ENCODE assay signal across 17 cellular contexts in genomic region chr1:172941945-172942344, GRCh38.
DNase-seq lines count a peak whose midpoint lies in the region; ATAC-seq and TF ChIP-seq lines count a peak whose summit lies in the region.
"Had no signal": no experiment of that assay in that cellular context is flagged by ENCODE, and none has a peak within 500 bp of the region (broad histone marks: within the 10 kb centered on the region; RNA-seq: fewer than 3 reads in every experiment).

No MANE protein-coding gene starts in this region.

- H3K36me3 ChIP-seq in IMR-90 (ENCODE audit: control insufficient read depth, insufficient read depth, low read length) = no peaks in the 10 kb centered on the region
- H3K36me3 ChIP-seq in SK-N-SH (replicated peaks in 1 of 2; ENCODE audit: control insufficient read depth in 1 of 2, insufficient read depth in 2 of 2, low read length in 1 of 2) = no peaks in the 10 kb centered on the region
- H3K36me3 ChIP-seq in upper lobe of right lung = no peaks in the 10 kb centered on the region
- no peaks in the 10 kb centered on the region for H3K36me3 ChIP-seq in heart right ventricle

- peaks cover 22% of the 10 kb centered on the region for H3K9me1 ChIP-seq in IMR-90 (ENCODE audit: insufficient read depth, low read length)

- H2BK15ac ChIP-seq in IMR-90 (ENCODE audit: low read depth, low read length) = peak overlapping the region; percentile 92; the same call in 2 of the 3 replicates

- no peak overlapping the region for H3K4me2 ChIP-seq in IMR-90 (ENCODE audit: low read depth, low read length)
- H3K4me2 ChIP-seq in SK-N-SH = no peak overlapping the region
- H3K4me2 ChIP-seq: A549, GM23338 had no signal

- TF ChIP-seq EP300 in SK-N-SH (IDR thresholded peaks at IDR 0.05; ENCODE audit: borderline replicate concordance in 1 of 2, low read depth in 1 of 2, low read length in 1 of 2) = peak in 1 of 2 experiments; percentile 86; a peak in 1 of 4 replicates

- no peaks in the 10 kb centered on the region for H3K9me3 ChIP-seq in IMR-90 (ENCODE audit: control insufficient read depth, insufficient read depth, low read length)
- no peaks in the 10 kb centered on the region for H3K9me3 ChIP-seq in SK-N-SH
- no peaks in the 10 kb centered on the region for H3K9me3 ChIP-seq in upper lobe of right lung
- no peaks in the 10 kb centered on the region for H3K9me3 ChIP-seq in heart right ventricle
- H3K9me3 ChIP-seq: A549, Caco-2 had no signal

- no peak overlapping the region for H2AK9ac ChIP-seq in IMR-90 (replicated peaks; ENCODE audit: low read depth, low read length, poor library complexity)

- H4K91ac ChIP-seq in IMR-90 (ENCODE audit: insufficient read depth, low read depth, low read length) = peak overlapping the region; percentile 100

- TF ChIP-seq RAD21 in IMR-90 (IDR thresholded peaks at IDR 0.05; ENCODE audit: low read length) (no peak), SK-N-SH (IDR thresholded peaks at IDR 0.05; ENCODE audit: low read length) (no peak)

- WGBS in IMR-90 (ENCODE audit: extremely low coverage in 2 of 2, insufficient read length in 1 of 2), 2 experiments = no CpG with 5 or more reads among the region's 2 CpGs
- 26% methylated on average over 2 of the region's 2 CpGs for WGBS in SK-N-SH (ENCODE audit: low lambda C conversion rate)
- WGBS in heart right ventricle, 2 donors = 53 to 66% methylated on average over 2 of the region's 2 CpGs

- H2BK5ac ChIP-seq in IMR-90 (ENCODE audit: low read depth, low read length, poor library complexity, severe bottlenecking) = peak overlapping the region; percentile 94

- no TSS peak for BruUV-seq in IMR-90 (replicated peaks; lab: Mats Ljungman, UMichigan)

- in situ Hi-C loops in IMR-90 (cut with MboI; ENCODE audit: low sequenced_read_pairs) = no loop called here

- peak; percentile 69 for DNase-seq in EL
- DNase-seq in IMR-90 = peak; percentile 41
- DNase-seq in SK-N-SH = no peak
- no peak for DNase-seq in upper lobe of right lung
- DNase-seq in nephron progenitor cell = no peak
- no peak for DNase-seq in heart right ventricle
- DNase-seq: Caco-2; CD8-positive, alpha-beta memory T cell; DND-41; H7 had no signal

- intact Hi-C loops in IMR-90 (cut with micrococcal nuclease) = no loop called here
- intact Hi-C loops in upper lobe of right lung (cut with DNase I) = no loop called here
- intact Hi-C loops in heart right ventricle (cut with DNase I) = loop anchor here in 1 of 10 donors (5.0 kb wide), 1 partner anchor 110 kb away; the partner anchor contains the start of gene TNFSF18

- H3K14ac ChIP-seq in IMR-90 (replicated peaks; ENCODE audit: low read depth, low read length) = peak overlapping the region; percentile 87; the same call in 1 of the 2 replicates

- no peak overlapping the region for H3K4me3 ChIP-seq in IMR-90 (ENCODE audit: insufficient read depth, low read depth, low read length)
- H3K4me3 ChIP-seq in SK-N-SH (ENCODE audit: low read depth in 2 of 2, low read length in 1 of 2) = no peak overlapping the region
- no peak overlapping the region for H3K4me3 ChIP-seq in upper lobe of right lung
- no peak overlapping the region for H3K4me3 ChIP-seq in heart right ventricle
- H3K4me3 ChIP-seq: A549, GM12878, GM23338, K562 had no signal

- no peaks in the 10 kb centered on the region for H3F3A ChIP-seq in SK-N-SH (replicated peaks; ENCODE audit: insufficient read depth)

- H3K27ac ChIP-seq in IMR-90 (ENCODE audit: insufficient read depth, low read length) (no peak overlapping the region), SK-N-SH (ENCODE audit: low read depth in 2 of 2, low read length in 1 of 2) (peak overlapping the region in 1 of 2 experiments; percentile 68; a peak in 1 of 4 replicates), upper lobe of right lung (no peak overlapping the region), heart right ventricle (no peak overlapping the region)
- H3K27ac ChIP-seq: A549, HL-60 had no signal

- no peaks in the 10 kb centered on the region for H3K79me2 ChIP-seq in SK-N-SH (ENCODE audit: insufficient read depth)

- peak overlapping the region; percentile 91; the same call in 1 of the 2 replicates for H3K56ac ChIP-seq in IMR-90 (ENCODE audit: extremely low read depth, insufficient read depth, low read length)

- H3K4me1 Mint-ChIP-seq in nephron progenitor cell = no peaks in the 10 kb centered on the region
- H3K4me1 Mint-ChIP-seq: GM23338 had no signal

- H4K5ac ChIP-seq in IMR-90 (ENCODE audit: low read depth, low read length) = peak overlapping the region; percentile 98; the same call in 1 of the 2 replicates

- peak overlapping the region; percentile 100 for H3K4ac ChIP-seq in IMR-90 (ENCODE audit: low read depth, low read length)

- H3K4me3 Mint-ChIP-seq in nephron progenitor cell = no peak overlapping the region
- H3K4me3 Mint-ChIP-seq: CD14-positive monocyte; CD8-positive, alpha-beta memory T cell; GM23338 had no signal

- peak overlapping the region; percentile 58 to 99 for H4K8ac ChIP-seq in IMR-90 (ENCODE audit: low read depth in 2 of 2, low read length in 2 of 2)

- no peak overlapping the region for H2AK5ac ChIP-seq in IMR-90 (ENCODE audit: low read depth, low read length)

- no peak overlapping the region for H3K27ac Mint-ChIP-seq in nephron progenitor cell
- H3K27ac Mint-ChIP-seq: CD14-positive monocyte, GM23338 had no signal

- no peaks in the 10 kb centered on the region for H3K36me3 Mint-ChIP-seq in nephron progenitor cell (ENCODE audit: low read depth)
- H3K36me3 Mint-ChIP-seq: CD14-positive monocyte; CD8-positive, alpha-beta memory T cell had no signal

- dilution Hi-C loops in IMR-90 (cut with HindIII; ENCODE audit: low sequenced_read_pairs, unreplicated experiment) = no loop called here

- H3K27me3 ChIP-seq in IMR-90 (ENCODE audit: control insufficient read depth, insufficient read depth, low read length) (no peaks in the 10 kb centered on the region), SK-N-SH (ENCODE audit: insufficient read depth) (no peaks in the 10 kb centered on the region), upper lobe of right lung (no peaks in the 10 kb centered on the region), heart right ventricle (no peaks in the 10 kb centered on the region)

- H3K9me3 Mint-ChIP-seq in nephron progenitor cell = no peaks in the 10 kb centered on the region
- H3K9me3 Mint-ChIP-seq: CD8-positive, alpha-beta memory T cell; GM23338 had no signal

- H2BK120ac ChIP-seq in IMR-90 (ENCODE audit: low read depth, low read length) = peak overlapping the region; percentile 100

- H3K27me3 Mint-ChIP-seq in nephron progenitor cell (ENCODE audit: low read depth, poor library complexity) = peaks cover 8% of the 10 kb centered on the region
- H3K27me3 Mint-ChIP-seq: CD8-positive, alpha-beta memory T cell had no signal

- H3K9me2 ChIP-seq in SK-N-SH = no peaks in the 10 kb centered on the region

- H3K4me1 ChIP-seq in IMR-90 (ENCODE audit: control insufficient read depth, insufficient read depth, low read length) (peaks cover 20% of the 10 kb centered on the region), SK-N-SH (ENCODE audit: control insufficient read depth in 1 of 2, insufficient read depth in 2 of 2, low read depth in 1 of 2, low read length in 1 of 2) (peaks cover 8 to 14% of the 10 kb centered on the region in 2 experiments; a peak in 3 of 4 replicates), upper lobe of right lung (peaks cover 3% of the 10 kb centered on the region), heart right ventricle (peaks cover 0 to 4% (median 0%) of the 10 kb centered on the region in 9 donors)
- H3K4me1 ChIP-seq: A549 had no signal

- H3K79me1 ChIP-seq in IMR-90 (ENCODE audit: low read depth in 1 of 2, low read length in 2 of 2) = peaks cover 0 to 23% of the 10 kb centered on the region in 2 experiments; a peak in 2 of 4 replicates

- H3K9ac ChIP-seq in IMR-90 (ENCODE audit: low read depth, low read length) (no peak overlapping the region), SK-N-SH (no peak overlapping the region)

- H3K18ac ChIP-seq in IMR-90 (ENCODE audit: low read depth, low read length) = peak overlapping the region; percentile 91; the same call in 1 of the 2 replicates

- POLR2A ChIA-PET in IMR-90 (lab: Charles Lee; ENCODE audit: unreplicated experiment) (interaction anchor here (2.6 kb wide), 1 partner anchor 32 kb away, joined by 12 read pairs; no protein-coding TSS in a partner anchor), SK-N-SH (lab: Yijun Ruan, JAX) (no interaction called here)

- H2AFZ ChIP-seq in IMR-90 (replicated peaks; ENCODE audit: low read length, poor library complexity) (no peak overlapping the region), SK-N-SH (ENCODE audit: low read depth) (no peak overlapping the region)
- H2AFZ ChIP-seq: GM23338 had no signal

- no peak for TF ChIP-seq POLR2A in IMR-90 (IDR thresholded peaks at IDR 0.05; ENCODE audit: low read depth, low read length)

- peak overlapping the region; percentile 99 for H3K23ac ChIP-seq in IMR-90 (ENCODE audit: low read depth, low read length)

- TF ChIP-seq CTCF in IMR-90 (conservative IDR thresholded peaks at IDR 0.05; ENCODE audit: low read depth, low read length) (no peak), SK-N-SH (IDR thresholded peaks at IDR 0.05) (no peak), upper lobe of right lung (IDR thresholded peaks at IDR 0.05) (no peak), nephron progenitor cell (IDR thresholded peaks at IDR 0.05) (no peak), heart right ventricle (IDR thresholded peaks at IDR 0.05) (no peak)

- H2BK20ac ChIP-seq in IMR-90 (ENCODE audit: low read depth, low read length) = peak overlapping the region; percentile 100

- ATAC-seq in IMR-90 (ENCODE audit: low read depth) (no peak; the same call in 1 of the 2 replicates), upper lobe of right lung (no peak), GM21619 (IDR thresholded peaks at IDR 0.05; ENCODE audit: unreplicated experiment) (no peak), heart right ventricle (no peak)
- ATAC-seq: A549, GM12878, GM23338, K562 had no signal

- H4K20me1 ChIP-seq in IMR-90 (ENCODE audit: insufficient read depth, low read length) (no peaks in the 10 kb centered on the region), SK-N-SH (ENCODE audit: insufficient read depth) (no peaks in the 10 kb centered on the region)

- CTCF ChIA-PET in IMR-90 (lab: Yijun Ruan, JAX) (interaction anchor here (0.5 kb wide), 1 partner anchor 189 kb away, joined by 10 read pairs; no protein-coding TSS in a partner anchor), SK-N-SH (lab: Yijun Ruan, JAX) (no interaction called here)

TF ChIP-seq in IMR-90, 13 proteins besides CTCF, POLR2A, EP300 and RAD21 (continues in another document):
- TF ChIP-seq FOS (IDR thresholded peaks at IDR 0.05; ENCODE audit: low read depth, low read length) = no peak
- TF ChIP-seq CEBPB (IDR thresholded peaks at IDR 0.05; ENCODE audit: low read depth, low read length) = no peak

TF ChIP-seq in SK-N-SH, 30 proteins besides CTCF, POLR2A, EP300 and RAD21 (continues in another document):
- TF ChIP-seq NFIC (IDR thresholded peaks at IDR 0.05; ENCODE audit: borderline replicate concordance) = peak; percentile 44; the same call in 1 of the 2 replicates
- TF ChIP-seq USF2 (IDR thresholded peaks at IDR 0.05; ENCODE audit: borderline replicate concordance, low read depth, low read length) = no peak

Comparison
In these comparisons a context has a peak if more than half of its experiments do, and no peak if none do; other contexts are left out.
1. DNase-seq: peak in EL (single experiment) and IMR-90 (single experiment); none in SK-N-SH (single experiment), upper lobe of right lung (single experiment), nephron progenitor cell (single experiment) and heart right ventricle (0 of 2).